1 cellular context compared by ENCODE assay signal in genomic region chr5:141961466-141961865, GRCh38.
TF ChIP-seq lines count a peak whose summit lies in the region.

No MANE protein-coding gene starts in this region.

TF ChIP-seq in GM12878, 131 proteins besides CTCF, POLR2A, EP300 and RAD21:
- no peak for TF ChIP-seq PKNOX1 (IDR thresholded peaks at IDR 0.05)
- TF ChIP-seq EZH2 (IDR thresholded peaks at IDR 0.05; ENCODE audit: borderline replicate concordance, control insufficient read depth, low read depth, low read length): no peak
- TF ChIP-seq HDAC2 (IDR thresholded peaks at IDR 0.05): no peak
- TF ChIP-seq, protein P1, sequence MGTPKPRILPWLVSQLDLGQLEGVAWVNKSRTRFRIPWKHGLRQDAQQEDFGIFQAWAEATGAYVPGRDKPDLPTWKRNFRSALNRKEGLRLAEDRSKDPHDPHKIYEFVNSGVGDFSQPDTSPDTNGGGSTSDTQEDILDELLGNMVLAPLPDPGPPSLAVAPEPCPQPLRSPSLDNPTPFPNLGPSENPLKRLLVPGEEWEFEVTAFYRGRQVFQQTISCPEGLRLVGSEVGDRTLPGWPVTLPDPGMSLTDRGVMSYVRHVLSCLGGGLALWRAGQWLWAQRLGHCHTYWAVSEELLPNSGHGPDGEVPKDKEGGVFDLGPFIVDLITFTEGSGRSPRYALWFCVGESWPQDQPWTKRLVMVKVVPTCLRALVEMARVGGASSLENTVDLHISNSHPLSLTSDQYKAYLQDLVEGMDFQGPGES (IDR thresholded peaks at IDR 0.05): no peak
- TF ChIP-seq MYC (IDR thresholded peaks at IDR 0.05; ENCODE audit: insufficient read depth, insufficient read length, insufficient replicate concordance, low read length, severe bottlenecking): no peak
- no peak for TF ChIP-seq TCF3 (IDR thresholded peaks at IDR 0.05; ENCODE audit: borderline replicate concordance, insufficient read depth, low read depth, low read length)
- TF ChIP-seq NKRF (conservative IDR thresholded peaks at IDR 0.05): no peak
- TF ChIP-seq PAX8 (IDR thresholded peaks at IDR 0.05): no peak
- TF ChIP-seq BRCA1 (IDR thresholded peaks at IDR 0.05; ENCODE audit: low read depth, low read length): no peak
